Comparison of ENCODE assay signal across 2 cellular contexts in genomic region chr1:183019126-183019740, GRCh38.
TF ChIP-seq lines count a peak whose summit lies in the region.

No MANE protein-coding gene starts in this region.

TF ChIP-seq in IMR-90, 13 proteins besides CTCF, POLR2A, EP300 and RAD21:
- TF ChIP-seq MAZ (IDR thresholded peaks at IDR 0.05; ENCODE audit: borderline replicate concordance, low read depth, low read length) (no peak), MAFK (IDR thresholded peaks at IDR 0.05; ENCODE audit: low read depth, low read length) (no peak), NFE2L2 (IDR thresholded peaks at IDR 0.05; ENCODE audit: low read depth, low read length) (no peak), ELK1 (IDR thresholded peaks at IDR 0.05; ENCODE audit: borderline replicate concordance, low read depth, low read length) (no peak), RFX5 (IDR thresholded peaks at IDR 0.05; ENCODE audit: low read depth, low read length) (no peak), MXI1 (IDR thresholded peaks at IDR 0.05; ENCODE audit: borderline replicate concordance, low read depth, low read length) (no peak), BHLHE40 (IDR thresholded peaks at IDR 0.05; ENCODE audit: low read depth, low read length) (no peak), SMC3 (IDR thresholded peaks at IDR 0.05; ENCODE audit: low read depth, low read length) (no peak), USF2 (IDR thresholded peaks at IDR 0.05; ENCODE audit: low read depth, low read length) (no peak), FOS (IDR thresholded peaks at IDR 0.05; ENCODE audit: low read depth, low read length) (no peak), CEBPB (IDR thresholded peaks at IDR 0.05; ENCODE audit: low read depth, low read length) (no peak), RCOR1 (IDR thresholded peaks at IDR 0.05; ENCODE audit: insufficient replicate concordance, low read length) (no peak), CHD1 (IDR thresholded peaks at IDR 0.05; ENCODE audit: low read depth, low read length) (no peak)
TF ChIP-seq in IMR-90: peak in this region for 0.

TF ChIP-seq in SK-N-SH, 30 proteins besides CTCF, POLR2A, EP300 and RAD21:
- TF ChIP-seq IRF3 (IDR thresholded peaks at IDR 0.05; ENCODE audit: low read depth, low read length) (no peak), GATA2 (CRISPR knock-in tag; IDR thresholded peaks at IDR 0.05) (no peak), MEF2A (IDR thresholded peaks at IDR 0.05; ENCODE audit: borderline replicate concordance, low read depth) (no peak), RCOR1 (IDR thresholded peaks at IDR 0.05; ENCODE audit: low read length) (no peak), SMC3 (IDR thresholded peaks at IDR 0.05; ENCODE audit: low read depth, low read length) (no peak), TCF12 (IDR thresholded peaks at IDR 0.05) (no peak), ZBTB33 (IDR thresholded peaks at IDR 0.05; ENCODE audit: borderline replicate concordance, low read depth) (no peak), PBX3 (IDR thresholded peaks at IDR 0.05) (no peak), GABPA (IDR thresholded peaks at IDR 0.05; ENCODE audit: low read depth) (no peak), RFX5 (IDR thresholded peaks at IDR 0.05; ENCODE audit: low read length) (no peak), USF2 (IDR thresholded peaks at IDR 0.05; ENCODE audit: borderline replicate concordance, low read depth, low read length) (no peak), REST (IDR thresholded peaks at IDR 0.05; ENCODE audit: low read depth, low read length) (no peak), EZH2phosphoT487 (IDR thresholded peaks at IDR 0.05; ENCODE audit: borderline replicate concordance, low read depth) (no peak), RXRA (IDR thresholded peaks at IDR 0.05; ENCODE audit: borderline replicate concordance, low read depth) (no peak), USF1 (IDR thresholded peaks at IDR 0.05; ENCODE audit: borderline replicate concordance, low read depth) (no peak), NRF1 (IDR thresholded peaks at IDR 0.05; ENCODE audit: low read depth, low read length) (no peak)
